In genomic region chr6:18386302-18386976, GRCh38 we compare ENCODE assay signal across 8 cellular contexts. TPM values are rescaled to one million over a fixed set of nuclear protein-coding genes. Genes with fewer than 3 reads are reported as not detected.
DNase-seq lines count a peak whose midpoint lies in the region; ATAC-seq and TF ChIP-seq lines count a peak whose summit lies in the region.

No MANE protein-coding gene starts in this region.

- peak overlapping the region; percentile 95 for H3K4me3 Mint-ChIP-seq in activated B cell treated with CpG ODN at 0.5 μM for 24 hours

- BruUV-seq in HCT116 (replicated peaks; lab: Mats Ljungman, UMichigan): no TSS peak

- H3K4me1 ChIP-seq in HCT116 (ENCODE audit: control insufficient read depth in 1 of 2, insufficient read depth in 2 of 2, low read length in 2 of 2) (peaks cover 9 to 20% of the 10 kb centered on the region in 2 experiments), gastrocnemius medialis (peaks cover 30 to 44% of the 10 kb centered on the region in 2 donors)

- in situ Hi-C loops in gastrocnemius medialis (cut with MboI; ENCODE audit: low sequenced_read_pairs in 4 of 4): no loop called here

- H3K27me3 ChIP-seq in HCT116 (ENCODE audit: insufficient read depth, low read length) (no peaks in the 10 kb centered on the region), gastrocnemius medialis (no peaks in the 10 kb centered on the region)

- no peaks in the 10 kb centered on the region for H3K36me3 ChIP-seq in HCT116 (ENCODE audit: control insufficient read depth in 1 of 2, insufficient read depth in 2 of 2, low read length in 2 of 2)
- no peaks in the 10 kb centered on the region for H3K36me3 ChIP-seq in gastrocnemius medialis

- peaks cover 9% of the 10 kb centered on the region for H3K36me3 Mint-ChIP-seq in activated B cell treated with CpG ODN at 0.5 μM for 24 hours (ENCODE audit: low read depth)

- H3K27me3 Mint-ChIP-seq in activated B cell treated with CpG ODN at 0.5 μM for 24 hours: no peaks in the 10 kb centered on the region

- H3K9me3 ChIP-seq in HCT116 (ENCODE audit: control insufficient read depth in 1 of 2, insufficient read depth in 1 of 2, low read depth in 1 of 2, low read length in 2 of 2): no peaks in the 10 kb centered on the region
- H3K9me3 ChIP-seq in gastrocnemius medialis: no peaks in the 10 kb centered on the region

- no peaks in the 10 kb centered on the region for H3K79me2 ChIP-seq in HCT116 (ENCODE audit: insufficient read depth, low read length)

- ATAC-seq in HCT116 (no peak), activated B cell treated with CpG ODN at 0.5 μM for 24 hours (ENCODE audit: low read depth) (no peak), left cardiac atrium (peak; percentile 21 to 56), gastrocnemius medialis (peak in 1 of 2 donors; percentile 38), GM19324 (IDR thresholded peaks at IDR 0.05; ENCODE audit: low FRiP score, unreplicated experiment) (no peak)

- RAD21 ChIA-PET in HCT116 (lab: Charles Lee; ENCODE audit: low non-redundant PET in 1 of 2, low total read pairs in 2 of 2, uncharacterized antibody in 2 of 2, unreplicated experiment in 2 of 2): no interaction called here

- peak overlapping the region; percentile 80 for H3K27ac Mint-ChIP-seq in activated B cell treated with CpG ODN at 0.5 μM for 24 hours

- H2AFZ ChIP-seq in HCT116 (ENCODE audit: low read depth, low read length, poor library complexity, severe bottlenecking): peak overlapping the region; percentile 97

- no peaks in the 10 kb centered on the region for H4K20me1 ChIP-seq in HCT116 (ENCODE audit: insufficient read depth)

- TF ChIP-seq POLR2A in HCT116 (IDR thresholded peaks at IDR 0.05; ENCODE audit: borderline replicate concordance, extremely low read depth, insufficient read depth, insufficient read length) (no peak), gastrocnemius medialis (IDR thresholded peaks at IDR 0.05) (no peak)

- H3K4me3 ChIP-seq in HCT116 (replicated peaks in 1 of 2; ENCODE audit: low read depth in 1 of 2, low read length in 2 of 2) (peak overlapping the region; percentile 65 to 69), gastrocnemius medialis (peak overlapping the region; percentile 60 to 71 (median 63))

- H3K9me2 ChIP-seq in HCT116 (ENCODE audit: insufficient read depth): no peaks in the 10 kb centered on the region

- no peaks in the 10 kb centered on the region for H3K9me3 Mint-ChIP-seq in activated B cell treated with CpG ODN at 0.5 μM for 24 hours

- H3K9ac ChIP-seq in HCT116 (ENCODE audit: low read length): peak overlapping the region; percentile 51; the same call in 1 of the 2 replicates

- H3K4me2 ChIP-seq in HCT116 (ENCODE audit: low read length): peak overlapping the region; percentile 93

- H3K27ac ChIP-seq in HCT116 (ENCODE audit: low read depth, low read length) (0 out of 2 replicates have a peak overlapping the region, but pooled peaks have one; percentile 30), gastrocnemius medialis (peak overlapping the region; percentile 87 to 92 (median 90))

- DNase-seq in HCT116 (ENCODE audit: low read depth, low spot score): no peak
- DNase-seq in activated B cell treated with CpG ODN at 0.5 μM for 24 hours: no peak
- DNase-seq in left cardiac atrium: peak; percentile 71
- DNase-seq in gastrocnemius medialis: peak in 1 of 2 donors; percentile 62
- no peak for DNase-seq in A172 (ENCODE audit: low spot score)
- no peak for DNase-seq in activated CD4-positive, alpha-beta T cell treated with anti-CD3 and anti-CD28 coated beads for 48 hours
- DNase-seq in activated effector memory CD4-positive, alpha-beta T cell treated with Interleukin-2 at 50 U/mL for 16 hours: no peak

- intact Hi-C loops in HCT116 (cut with micrococcal nuclease) (no loop called here), activated B cell treated with CpG ODN at 0.5 μM for 24 hours (cut with micrococcal nuclease) (loop anchor here (2.0 to 5.0 kb wide), 7 partner anchors 56 to 784 kb away; partner anchors contain the start of genes DEK, FAM8A1, KDM1B and KIF13A), left cardiac atrium (cut with DNase I) (no loop called here), gastrocnemius medialis (cut with DNase I; ENCODE audit: low total_unique reads) (loop anchor here (2.0 kb wide), 2 partner anchors 70 to 124 kb away; no protein-coding TSS in a partner anchor)

- TF ChIP-seq CTCF in HCT116 (IDR thresholded peaks at IDR 0.05 in 2 of 3, conservative IDR thresholded peaks at IDR 0.05 in 1 of 3; ENCODE audit: borderline replicate concordance in 1 of 3, insufficient read depth in 1 of 3, low read depth in 2 of 3, low read length in 2 of 3): no peak
- TF ChIP-seq CTCF in activated B cell treated with CpG ODN at 0.5 μM for 24 hours (IDR thresholded peaks at IDR 0.05): no peak
- TF ChIP-seq CTCF in gastrocnemius medialis (IDR thresholded peaks at IDR 0.05 in 4 of 5, conservative IDR thresholded peaks at IDR 0.05 in 1 of 5): no peak

- CTCF ChIA-PET in HCT116 (lab: Charles Lee): no interaction called here
- CTCF ChIA-PET in activated B cell treated with CpG ODN at 0.5 μM for 24 hours (lab: Charles Lee): interaction anchor here (0.9 to 2.2 kb wide), 9 partner anchors 13 to 117 kb away, joined by 3 to 13 read pairs (median 3); no protein-coding TSS in a partner anchor

- POLR2A ChIA-PET in HCT116 (lab: Charles Lee): interaction anchor here (0.6 to 1.4 kb wide), 2 partner anchors 9 to 11 kb away, joined by 3 to 5 read pairs; no protein-coding TSS in a partner anchor
- POLR2A ChIA-PET in activated B cell treated with CpG ODN at 0.5 μM for 24 hours (lab: Charles Lee): interaction anchor here (0.6 to 4.3 kb wide), 12 partner anchors 14 to 173 kb away, joined by 3 to 49 read pairs (median 4); no protein-coding TSS in a partner anchor

- TF ChIP-seq RAD21 in HCT116 (IDR thresholded peaks at IDR 0.05; ENCODE audit: low read depth): no peak

- peaks cover 49% of the 10 kb centered on the region for H3K4me1 Mint-ChIP-seq in activated B cell treated with CpG ODN at 0.5 μM for 24 hours

TF ChIP-seq in HCT116, 20 proteins besides CTCF, POLR2A, EP300 and RAD21:
- TF ChIP-seq REST (IDR thresholded peaks at IDR 0.05; ENCODE audit: low read depth): no peak
- no peak for TF ChIP-seq ZFX (IDR thresholded peaks at IDR 0.05)
- no peak for TF ChIP-seq ATF3 (IDR thresholded peaks at IDR 0.05)
- no peak for TF ChIP-seq ELF1 (IDR thresholded peaks at IDR 0.05; ENCODE audit: borderline replicate concordance, low read depth)
- no peak for TF ChIP-seq SRF (IDR thresholded peaks at IDR 0.05; ENCODE audit: low read depth)
- no peak for TF ChIP-seq ZNF274 (IDR thresholded peaks at IDR 0.05; ENCODE audit: low read depth, low read length)
- TF ChIP-seq POLR2AphosphoS5 (IDR thresholded peaks at IDR 0.05; ENCODE audit: low read depth, low read length): no peak
- no peak for TF ChIP-seq SIN3A (IDR thresholded peaks at IDR 0.05; ENCODE audit: low read depth)

RNA-seq across cellular contexts. Expression of gene RNF144B, which starts 0.7 kb away (rescaled TPM):
- total RNA-seq in HCT116 (2021; ENCODE audit: unreplicated experiment) (2.1 TPM), activated B cell treated with CpG ODN at 0.5 μM for 24 hours (12.6 and 13.5 TPM in 2 replicates), left cardiac atrium (10 to 100 TPM; 19.0 to 20.0 TPM), gastrocnemius medialis (10 to 100 TPM in 3 of 4 donors, 1 to 10 TPM in 1; 8.4 to 47.0 (median 31.9) TPM)
- 1.7 and 2.4 TPM in 2 replicates for polyA plus RNA-seq in HCT116 (2012)
- 0.60 and 1.3 TPM in 2 replicates for total RNA-seq in A172 (2014; rRNA removed; shearing (Covaris generic))

Comparison
In these comparisons a context has a peak if more than half of its experiments do, and no peak if none do; other contexts are left out.
1. ATAC-seq: peak in left cardiac atrium (2 of 2); none in HCT116 (single experiment), activated B cell treated with CpG ODN at 0.5 μM for 24 hours (single experiment) and GM19324 (single experiment).
2. intact Hi-C loops: an anchor here in activated B cell treated with CpG ODN at 0.5 μM for 24 hours (2.0 to 5.0 kb wide) and gastrocnemius medialis (2.0 kb wide); none called in HCT116 and left cardiac atrium.